20 cellular contexts compared by ENCODE assay signal in the genomic region with DNA sequence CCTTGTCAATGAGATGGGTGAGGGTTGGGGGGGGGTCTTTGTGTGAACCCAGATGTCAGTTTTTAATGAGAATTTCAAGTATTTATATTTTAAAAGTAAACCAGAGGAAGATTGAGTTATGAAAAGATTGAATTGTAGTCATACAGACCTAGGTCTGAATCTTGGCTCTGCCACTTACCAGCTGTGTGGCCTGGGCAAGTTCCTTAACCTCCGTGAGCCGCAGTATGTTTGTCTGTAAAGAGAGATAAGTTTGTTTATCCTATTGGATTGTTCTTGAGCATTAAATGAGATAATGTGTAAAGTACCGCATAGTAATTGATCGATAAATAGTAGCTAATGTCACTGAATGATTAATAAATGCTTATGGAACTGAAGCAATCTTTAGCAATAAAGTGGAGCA.
DNase-seq lines count a peak whose midpoint lies in the region; ATAC-seq, FAIRE-seq and TF ChIP-seq lines count a peak whose summit lies in the region.
"Had no signal": no experiment of that assay in that cellular context is flagged by ENCODE, and none has a peak within 500 bp of the region (broad histone marks: within the 10 kb centered on the region; RNA-seq: fewer than 3 reads in every experiment).

No MANE protein-coding gene starts in this region.

- no peaks in the 10 kb centered on the region for H3K27me3 Mint-ChIP-seq in activated B cell treated with CpG ODN at 0.5 μM for 24 hours
- H3K27me3 Mint-ChIP-seq: CD4-positive, alpha-beta T cell had no signal

- H3K27ac Mint-ChIP-seq in activated B cell treated with CpG ODN at 0.5 μM for 24 hours: peak overlapping the region; percentile 78
- H3K27ac Mint-ChIP-seq: CD4-positive, alpha-beta T cell; HFFc6 had no signal

- H3K9me3 Mint-ChIP-seq in activated B cell treated with CpG ODN at 0.5 μM for 24 hours: peaks cover 5% of the 10 kb centered on the region
- H3K9me3 Mint-ChIP-seq: CD4-positive, alpha-beta T cell; HFFc6 had no signal

- no peak overlapping the region for H3K4me3 Mint-ChIP-seq in activated B cell treated with CpG ODN at 0.5 μM for 24 hours
- H3K4me3 Mint-ChIP-seq: CD4-positive, alpha-beta T cell; HFFc6 had no signal

- H3K9me2 ChIP-seq in Karpas-422 (replicated peaks; ENCODE audit: insufficient read depth, low read length): no peaks in the 10 kb centered on the region

- H3K4me3 ChIP-seq in Karpas-422 (ENCODE audit: low read length) (peak overlapping the region; percentile 63), small intestine (ENCODE audit: low read depth in 1 of 2, low read length in 2 of 2) (no peak overlapping the region), left lung (no peak overlapping the region), mammary epithelial cell (replicated peaks in 1 of 3; ENCODE audit: insufficient read depth in 1 of 3, low read depth in 2 of 3, low read length in 3 of 3) (no peak overlapping the region)

- H3K27me3 ChIP-seq in Karpas-422 (ENCODE audit: low read length): no peaks in the 10 kb centered on the region
- H3K27me3 ChIP-seq in small intestine (ENCODE audit: control insufficient read depth in 2 of 2, insufficient read depth in 2 of 2, low read length in 2 of 2): no peaks in the 10 kb centered on the region
- H3K27me3 ChIP-seq in left lung: no peaks in the 10 kb centered on the region
- H3K27me3 ChIP-seq in mammary epithelial cell (ENCODE audit: insufficient read depth, low read length): no peaks in the 10 kb centered on the region

- H3K4me1 ChIP-seq in Karpas-422 (ENCODE audit: low read length) (peaks cover 94% of the 10 kb centered on the region), small intestine (ENCODE audit: control insufficient read depth in 2 of 2, insufficient read depth in 1 of 2, low read depth in 1 of 2, low read length in 1 of 2) (no peaks in the 10 kb centered on the region), left lung (no peaks in the 10 kb centered on the region), mammary epithelial cell (ENCODE audit: insufficient read depth, low read length) (no peaks in the 10 kb centered on the region)

- no peak for FAIRE-seq in small intestine (lab: Jason Lieb, UNC)
- FAIRE-seq: A204.1, D721Med, GM12892, GM18507 had no signal

- H3K27ac ChIP-seq in Karpas-422 (ENCODE audit: low read length) (peak overlapping the region; percentile 98), small intestine (ENCODE audit: low read depth in 1 of 2, low read length in 1 of 2) (no peak overlapping the region), left lung (no peak overlapping the region), mammary epithelial cell (ENCODE audit: insufficient read depth, low read depth, low read length) (no peak overlapping the region)
- H3K27ac ChIP-seq: C4-2B, HL-60 had no signal

- peak overlapping the region; percentile 74 for H3K4me2 ChIP-seq in Karpas-422 (ENCODE audit: low read depth, low read length, poor library complexity, severe bottlenecking)
- H3K4me2 ChIP-seq in mammary epithelial cell (ENCODE audit: insufficient read depth, low read depth, low read length): no peak overlapping the region

- WGBS in small intestine, 3 donors: 75 to 87% (median 78%) methylated on average over 4 of the region's 4 CpGs
- WGBS in mammary epithelial cell (ENCODE audit: low coverage, missing lambda C conversion rate): 80% methylated on average over 4 of the region's 4 CpGs

- BruUV-seq in mammary epithelial cell (replicated peaks; lab: Mats Ljungman, UMichigan): no TSS peak

- H2AFZ ChIP-seq in Karpas-422 (ENCODE audit: low read length) (no peak overlapping the region), mammary epithelial cell (ENCODE audit: low read depth, low read length) (no peak overlapping the region)

- peaks cover 17% of the 10 kb centered on the region; the same call in 1 of the 2 replicates for H3K36me3 ChIP-seq in Karpas-422 (ENCODE audit: insufficient read depth, low read length)
- no peaks in the 10 kb centered on the region for H3K36me3 ChIP-seq in small intestine (ENCODE audit: control insufficient read depth in 2 of 2, insufficient read depth in 2 of 2, low read length in 2 of 2)
- no peaks in the 10 kb centered on the region for H3K36me3 ChIP-seq in left lung
- no peaks in the 10 kb centered on the region for H3K36me3 ChIP-seq in mammary epithelial cell (ENCODE audit: insufficient read depth, low read length)

- H3K9me3 ChIP-seq in Karpas-422 (ENCODE audit: low read length) (no peaks in the 10 kb centered on the region), small intestine (ENCODE audit: control insufficient read depth, low read depth) (no peaks in the 10 kb centered on the region), left lung (no peaks in the 10 kb centered on the region), mammary epithelial cell (replicated peaks; ENCODE audit: insufficient read depth, low read length) (no peaks in the 10 kb centered on the region)
- H3K9me3 ChIP-seq: Caco-2 had no signal

- no peaks in the 10 kb centered on the region for H4K20me1 ChIP-seq in Karpas-422 (ENCODE audit: insufficient read depth, low read depth, low read length)
- H4K20me1 ChIP-seq in mammary epithelial cell (ENCODE audit: insufficient read depth, low read length): no peaks in the 10 kb centered on the region

- peak; percentile 64 for DNase-seq in Karpas-422
- DNase-seq in activated B cell treated with CpG ODN at 0.5 μM for 24 hours: no peak
- DNase-seq in small intestine: peak; percentile 10
- no peak for DNase-seq in left lung
- no peak for DNase-seq in mammary epithelial cell
- DNase-seq in iPS-NIHi7 (ENCODE audit: extremely low spot score): no peak
- DNase-seq: ACHN; Caco-2; CD4-positive, alpha-beta T cell; GDM1; GOT3; H7; HFFc6 had no signal

- POLR2A ChIA-PET in activated B cell treated with CpG ODN at 0.5 μM for 24 hours (lab: Charles Lee): no interaction called here

- no peaks in the 10 kb centered on the region for H3K36me3 Mint-ChIP-seq in activated B cell treated with CpG ODN at 0.5 μM for 24 hours (ENCODE audit: low read depth)

- peaks cover 45% of the 10 kb centered on the region for H3K4me1 Mint-ChIP-seq in activated B cell treated with CpG ODN at 0.5 μM for 24 hours

- dilution Hi-C loops in mammary epithelial cell (cut with HindIII; ENCODE audit: low sequenced_read_pairs): loop anchor here (5.0 kb wide), 1 partner anchor 40 kb away; no protein-coding TSS in a partner anchor

- TF ChIP-seq CTCF in activated B cell treated with CpG ODN at 0.5 μM for 24 hours (IDR thresholded peaks at IDR 0.05) (no peak), left lung (IDR thresholded peaks at IDR 0.05) (no peak), mammary epithelial cell (conservative IDR thresholded peaks at IDR 0.05 in 1 of 2, IDR thresholded peaks at IDR 0.05 in 1 of 2; ENCODE audit: extremely low read depth in 1 of 2, insufficient read depth in 1 of 2, low read depth in 1 of 2, low read length in 2 of 2) (no peak)

- in situ Hi-C loops in mammary epithelial cell (cut with MboI; ENCODE audit: low sequenced_read_pairs in 2 of 2): no loop called here

- intact Hi-C loops in activated B cell treated with CpG ODN at 0.5 μM for 24 hours (cut with micrococcal nuclease): loop anchor here (2.0 kb wide), 1 partner anchor 30 kb away; no protein-coding TSS in a partner anchor
- intact Hi-C loops in left lung (cut with DNase I): no loop called here
- intact Hi-C loops in mammary epithelial cell (cut with micrococcal nuclease): no loop called here

- CTCF ChIA-PET in activated B cell treated with CpG ODN at 0.5 μM for 24 hours (lab: Charles Lee): interaction anchor here (1.7 kb wide), 1 partner anchor 9 kb away, joined by 3 read pairs; no protein-coding TSS in a partner anchor
- CTCF ChIA-PET in mammary epithelial cell (lab: Charles Lee; ENCODE audit: low non-redundant PET): no interaction called here

- no peak for ATAC-seq in activated B cell treated with CpG ODN at 0.5 μM for 24 hours (ENCODE audit: low read depth)
- no peak for ATAC-seq in left lung
- ATAC-seq: HCT116 had no signal

- H3K9ac ChIP-seq in Karpas-422 (ENCODE audit: low read length): peak overlapping the region; percentile 73
- H3K9ac ChIP-seq in mammary epithelial cell (ENCODE audit: insufficient read depth, low read length): no peak overlapping the region

- H3K79me2 ChIP-seq in Karpas-422 (ENCODE audit: low read length): peaks cover 82% of the 10 kb centered on the region
- H3K79me2 ChIP-seq in mammary epithelial cell (ENCODE audit: insufficient read depth, low read length): no peaks in the 10 kb centered on the region

Comparison
In these comparisons a context has a peak if more than half of its experiments do, and no peak if none do; other contexts are left out.
1. DNase-seq: peak in Karpas-422 (single experiment) and small intestine (single experiment); none in activated B cell treated with CpG ODN at 0.5 μM for 24 hours (single experiment), left lung (0 of 2), mammary epithelial cell (single experiment) and iPS-NIHi7 (single experiment).